8 cellular contexts compared by ENCODE assay signal in the genomic region with DNA sequence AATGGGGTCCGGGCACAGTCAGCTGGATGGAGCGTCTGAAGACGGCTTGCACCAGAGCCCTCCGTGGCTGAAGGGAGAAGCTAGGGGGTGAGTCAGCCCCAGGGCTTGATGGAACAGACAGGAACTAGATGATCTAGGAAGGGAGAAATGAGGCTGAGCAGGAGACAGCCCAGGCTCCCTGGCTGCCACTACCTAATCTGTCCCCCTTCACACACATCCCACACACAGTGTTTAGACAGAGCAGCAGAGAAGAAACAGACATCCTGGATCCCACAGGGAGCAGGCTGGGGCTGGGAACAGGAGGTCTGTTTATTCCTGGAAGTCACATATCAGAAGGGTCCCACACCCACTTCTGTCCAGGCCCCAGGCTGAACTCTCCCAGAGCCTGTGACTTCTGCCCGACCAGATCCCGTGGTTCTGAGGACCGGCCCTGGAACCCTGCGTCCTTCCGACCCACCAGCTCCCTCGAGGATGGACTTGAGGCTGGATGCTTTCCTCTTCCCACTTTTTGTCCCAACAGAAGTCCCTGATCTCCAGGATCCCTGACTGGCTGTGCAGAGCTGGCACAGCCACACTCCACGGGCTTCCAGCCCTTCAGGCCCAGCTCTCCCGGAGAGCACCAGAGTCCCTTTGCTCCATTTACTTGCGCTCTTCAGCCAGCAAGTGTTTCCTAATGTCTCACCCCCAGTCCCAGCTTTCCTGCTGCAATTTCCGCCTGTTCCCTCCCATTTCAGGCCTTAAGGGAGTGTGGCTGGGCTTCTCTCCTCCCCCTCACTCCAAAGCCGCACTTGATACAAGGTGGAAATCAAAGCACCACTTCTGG. TPM values are rescaled to one million over a fixed set of nuclear protein-coding genes. Genes with fewer than 3 reads are reported as not detected.
DNase-seq lines count a peak whose midpoint lies in the region; ATAC-seq and TF ChIP-seq lines count a peak whose summit lies in the region.

No MANE protein-coding gene starts in this region.

- DNase-seq in breast epithelium (ENCODE audit: low spot score in 2 of 2) (peak in 1 of 2 donors; percentile 52), mammary epithelial cell (no peak), aorta (peak; percentile 78 to 81), NCI-H510A treated with DMSO at 0.1 percent for 48 hours (lab: John Stamatoyannopoulos, UW) (no peak)

- peaks cover 95% of the 10 kb centered on the region for H3K4me1 Mint-ChIP-seq in dendritic cell treated with granulocyte-macrophage colony-stimulating factor and Interleukin-4, amounts not matched to agents 40 ng/mL and 50 ng/mL, for 4 days (ENCODE audit: low read depth)

- TF ChIP-seq POLR2A in breast epithelium (IDR thresholded peaks at IDR 0.05): peak; percentile 34

- no peak overlapping the region for H2AFZ ChIP-seq in mammary epithelial cell (ENCODE audit: low read depth, low read length)

- BruUV-seq in mammary epithelial cell (replicated peaks; lab: Mats Ljungman, UMichigan): no TSS peak

- no peak for TF ChIP-seq CTCF in breast epithelium (IDR thresholded peaks at IDR 0.05)
- TF ChIP-seq CTCF in mammary epithelial cell (conservative IDR thresholded peaks at IDR 0.05 in 1 of 2, IDR thresholded peaks at IDR 0.05 in 1 of 2; ENCODE audit: extremely low read depth in 1 of 2, insufficient read depth in 1 of 2, low read depth in 1 of 2, low read length in 2 of 2): no peak

- in situ Hi-C loops in mammary epithelial cell (cut with MboI; ENCODE audit: low sequenced_read_pairs in 2 of 2): loop anchor here (10.0 kb wide), 1 partner anchor 75 kb away; no protein-coding TSS in a partner anchor

- H3K9me3 Mint-ChIP-seq in dendritic cell treated with granulocyte-macrophage colony-stimulating factor and Interleukin-4, amounts not matched to agents 40 ng/mL and 50 ng/mL, for 4 days: no peaks in the 10 kb centered on the region

- no peak overlapping the region for H3K4me3 Mint-ChIP-seq in dendritic cell treated with granulocyte-macrophage colony-stimulating factor and Interleukin-4, amounts not matched to agents 40 ng/mL and 50 ng/mL, for 4 days

- H3K9me3 ChIP-seq in breast epithelium (no peaks in the 10 kb centered on the region), mammary epithelial cell (replicated peaks; ENCODE audit: insufficient read depth, low read length) (no peaks in the 10 kb centered on the region), mesodermal cell (ENCODE audit: control insufficient read depth, low read length) (no peaks in the 10 kb centered on the region), aorta (ENCODE audit: control insufficient read depth, low read length) (no peaks in the 10 kb centered on the region)

- intact Hi-C loops in breast epithelium (cut with DNase I; ENCODE audit: low total_unique reads): no loop called here
- intact Hi-C loops in mammary epithelial cell (cut with micrococcal nuclease): loop anchor here (5.0 kb wide), 1 partner anchor 472 kb away; no protein-coding TSS in a partner anchor
- intact Hi-C loops in dendritic cell treated with granulocyte-macrophage colony-stimulating factor and Interleukin-4, amounts not matched to agents 40 ng/mL and 50 ng/mL, for 4 days (cut with micrococcal nuclease): loop anchor here (5.0 kb wide), 1 partner anchor 42 kb away; the partner anchor contains the start of gene ARPC2
- intact Hi-C loops in aorta (cut with DNase I): loop anchor here in 1 of 2 donors (5.0 kb wide), 1 partner anchor 72 kb away; no protein-coding TSS in a partner anchor

- H3K79me2 ChIP-seq in mammary epithelial cell (ENCODE audit: insufficient read depth, low read length): peaks cover 2% of the 10 kb centered on the region

- CTCF ChIA-PET in mammary epithelial cell (lab: Charles Lee; ENCODE audit: low non-redundant PET): interaction anchor here (0.6 kb wide), 1 partner anchor 106 kb away, joined by 3 read pairs; no protein-coding TSS in a partner anchor

- H3K4me3 ChIP-seq in breast epithelium: peak overlapping the region in 2 of 3 donors; percentile 0 to 48
- H3K4me3 ChIP-seq in mammary epithelial cell (replicated peaks in 1 of 3; ENCODE audit: insufficient read depth in 1 of 3, low read depth in 2 of 3, low read length in 3 of 3): no peak overlapping the region
- no peak overlapping the region for H3K4me3 ChIP-seq in mesodermal cell (ENCODE audit: extremely low read depth, insufficient read depth, low read length, poor library complexity, severe bottlenecking)
- H3K4me3 ChIP-seq in aorta (ENCODE audit: low read length in 2 of 2): no peak overlapping the region

- H3K27me3 ChIP-seq in breast epithelium (no peaks in the 10 kb centered on the region), mammary epithelial cell (ENCODE audit: insufficient read depth, low read length) (no peaks in the 10 kb centered on the region), aorta (ENCODE audit: control insufficient read depth in 1 of 2, insufficient read depth in 2 of 2, low read length in 1 of 2) (no peaks in the 10 kb centered on the region)

- WGBS in mammary epithelial cell (ENCODE audit: low coverage, missing lambda C conversion rate): 52% methylated on average over 9 of the region's 15 CpGs
- WGBS in mesodermal cell (ENCODE audit: insufficient coverage in 2 of 2), 2 experiments: 69 to 71% methylated on average over 13 to 15 of the region's 15 CpGs
- 23 to 29% methylated on average over 15 of the region's 15 CpGs for WGBS in aorta, 2 donors

- no peak overlapping the region for H3K9ac ChIP-seq in mammary epithelial cell (ENCODE audit: insufficient read depth, low read length)

- dilution Hi-C loops in mammary epithelial cell (cut with HindIII; ENCODE audit: low sequenced_read_pairs): no loop called here

- H3K4me2 ChIP-seq in mammary epithelial cell (ENCODE audit: insufficient read depth, low read depth, low read length): no peak overlapping the region

- H3K27me3 Mint-ChIP-seq in dendritic cell treated with granulocyte-macrophage colony-stimulating factor and Interleukin-4, amounts not matched to agents 40 ng/mL and 50 ng/mL, for 4 days: no peaks in the 10 kb centered on the region

- H4K20me1 ChIP-seq in mammary epithelial cell (ENCODE audit: insufficient read depth, low read length): peaks cover 5% of the 10 kb centered on the region

- H3K36me3 Mint-ChIP-seq in dendritic cell treated with granulocyte-macrophage colony-stimulating factor and Interleukin-4, amounts not matched to agents 40 ng/mL and 50 ng/mL, for 4 days (ENCODE audit: low read depth): peaks cover 45% of the 10 kb centered on the region

- peak overlapping the region; percentile 81 for H3K27ac Mint-ChIP-seq in dendritic cell treated with granulocyte-macrophage colony-stimulating factor and Interleukin-4, amounts not matched to agents 40 ng/mL and 50 ng/mL, for 4 days

- H3K27ac ChIP-seq in breast epithelium (peak overlapping the region; percentile 79 to 96), mammary epithelial cell (ENCODE audit: insufficient read depth, low read depth, low read length) (no peak overlapping the region), mesodermal cell (ENCODE audit: low read depth, low read length, severe bottlenecking) (peak overlapping the region; percentile 95), aorta (ENCODE audit: low read depth in 1 of 2, low read length in 2 of 2) (peak overlapping the region in 1 of 2 donors; percentile 23)

- peak; percentile 71 for ATAC-seq in aorta (ENCODE audit: low FRiP score)
- ATAC-seq in GM19035 (IDR thresholded peaks at IDR 0.05; ENCODE audit: unreplicated experiment): no peak
- no peak for ATAC-seq in GM19324 (IDR thresholded peaks at IDR 0.05; ENCODE audit: low FRiP score, unreplicated experiment)

- H3K36me3 ChIP-seq in breast epithelium (peaks cover 11% of the 10 kb centered on the region), mammary epithelial cell (ENCODE audit: insufficient read depth, low read length) (peaks cover 17% of the 10 kb centered on the region), mesodermal cell (ENCODE audit: control insufficient read depth, insufficient read depth, low read length) (peaks cover 47% of the 10 kb centered on the region), aorta (ENCODE audit: control insufficient read depth in 1 of 2, insufficient read depth in 2 of 2, low read length in 1 of 2) (peaks cover 1 to 10% of the 10 kb centered on the region in 2 donors)

- no peaks in the 10 kb centered on the region for H3K4me1 ChIP-seq in breast epithelium
- H3K4me1 ChIP-seq in mammary epithelial cell (ENCODE audit: insufficient read depth, low read length): no peaks in the 10 kb centered on the region
- H3K4me1 ChIP-seq in mesodermal cell (ENCODE audit: control insufficient read depth, insufficient read depth, low read length, poor library complexity, severe bottlenecking): peaks cover 46% of the 10 kb centered on the region
- H3K4me1 ChIP-seq in aorta (ENCODE audit: control insufficient read depth in 1 of 2, insufficient read depth in 2 of 2, low read length in 2 of 2): no peaks in the 10 kb centered on the region

RNA-seq across cellular contexts. Expression of gene GPBAR1, which starts 1.5 kb away (rescaled TPM):
- 10 to 100 TPM in 1 of 3 donors, 1 to 10 TPM in 2; 5.2 to 22.2 (median 8.5) TPM for total RNA-seq in breast epithelium
- total RNA-seq in mammary epithelial cell: under 1 TPM; 0.49 to 0.83 TPM
- 0.03 TPM for polyA plus RNA-seq in mammary epithelial cell
- polyA minus RNA-seq in mammary epithelial cell: not detected
- 4.7 TPM for polyA plus RNA-seq in mesodermal cell (2013, experiment 1 of 2)
- 6.3 TPM for polyA plus RNA-seq in mesodermal cell (2013, experiment 2 of 2)
- 1 to 10 TPM; 1.6 to 3.7 TPM for total RNA-seq in aorta
- polyA plus RNA-seq in aorta: 1 to 10 TPM in 1 of 2 donors, under 1 TPM in 1; 0.46 to 3.1 TPM

RNA-seq across cellular contexts. Expression of gene AAMP, which starts 10.6 kb away (rescaled TPM):
- total RNA-seq in breast epithelium (100 to 1,000 TPM; 150 to 164 (median 151) TPM), mammary epithelial cell (10 to 100 TPM; 80.2 to 87.6 TPM), aorta (10 to 100 TPM; 50.8 to 54.7 TPM)
- polyA plus RNA-seq in mammary epithelial cell (112 TPM), aorta (10 to 100 TPM; 59.2 to 80.9 TPM)
- 85.9 TPM for polyA minus RNA-seq in mammary epithelial cell
- 69.8 TPM for polyA plus RNA-seq in mesodermal cell (2013, experiment 1 of 2)
- polyA plus RNA-seq in mesodermal cell (2013, experiment 2 of 2): 59.2 TPM

RNA-seq across cellular contexts. Expression of gene PNKD, which starts 11.0 kb away (rescaled TPM):
- total RNA-seq in breast epithelium (10 to 100 TPM; 30.2 to 48.3 (median 35.6) TPM), mammary epithelial cell (10 to 100 TPM; 15.7 to 29.8 TPM), aorta (10 to 100 TPM; 26.9 to 40.2 TPM)
- polyA plus RNA-seq in mammary epithelial cell (33.4 TPM), aorta (100 to 1,000 TPM in 1 of 2 donors, 10 to 100 TPM in 1; 91.2 to 108 TPM)
- polyA minus RNA-seq in mammary epithelial cell: 61.1 TPM
- polyA plus RNA-seq in mesodermal cell (2013, experiment 1 of 2): 51.7 TPM
- polyA plus RNA-seq in mesodermal cell (2013, experiment 2 of 2): 50.0 TPM

RNA-seq across cellular contexts. Expression of gene TMBIM1, which starts 33.0 kb away (rescaled TPM):
- 100 to 1,000 TPM; 168 to 330 (median 170) TPM for total RNA-seq in breast epithelium
- 100 to 1,000 TPM; 260 to 312 TPM for total RNA-seq in mammary epithelial cell
- polyA plus RNA-seq in mammary epithelial cell: 349 TPM
- polyA minus RNA-seq in mammary epithelial cell: 644 TPM
- polyA plus RNA-seq in mesodermal cell (2013, experiment 1 of 2): 74.4 TPM
- 72.5 TPM for polyA plus RNA-seq in mesodermal cell (2013, experiment 2 of 2)
- 100 to 1,000 TPM; 264 to 294 TPM for total RNA-seq in aorta
- polyA plus RNA-seq in aorta: 100 to 1,000 TPM; 100 to 159 TPM

RNA-seq across cellular contexts. Expression of gene ARPC2, which starts 42.3 kb away (rescaled TPM):
- total RNA-seq in breast epithelium (100 to 1,000 TPM; 212 to 336 (median 248) TPM), mammary epithelial cell (100 to 1,000 TPM; 523 to 644 TPM), aorta (100 to 1,000 TPM; 351 to 367 TPM)
- polyA plus RNA-seq in mammary epithelial cell (961 TPM), aorta (100 to 1,000 TPM; 297 to 467 TPM)
- 351 TPM for polyA minus RNA-seq in mammary epithelial cell
- 418 TPM for polyA plus RNA-seq in mesodermal cell (2013, experiment 1 of 2)
- polyA plus RNA-seq in mesodermal cell (2013, experiment 2 of 2): 394 TPM

Comparison
In these comparisons a context has a peak if more than half of its experiments do, and no peak if none do; other contexts are left out.
1. H3K4me3 ChIP-seq: peak in breast epithelium (2 of 3); none in mammary epithelial cell (0 of 3), mesodermal cell (single experiment) and aorta (0 of 2).
2. DNase-seq: peak in aorta (2 of 2); none in mammary epithelial cell (single experiment) and NCI-H510A treated with DMSO at 0.1 percent for 48 hours (single experiment).